ENCODE assay signal across 13 cellular contexts in the genomic region with DNA sequence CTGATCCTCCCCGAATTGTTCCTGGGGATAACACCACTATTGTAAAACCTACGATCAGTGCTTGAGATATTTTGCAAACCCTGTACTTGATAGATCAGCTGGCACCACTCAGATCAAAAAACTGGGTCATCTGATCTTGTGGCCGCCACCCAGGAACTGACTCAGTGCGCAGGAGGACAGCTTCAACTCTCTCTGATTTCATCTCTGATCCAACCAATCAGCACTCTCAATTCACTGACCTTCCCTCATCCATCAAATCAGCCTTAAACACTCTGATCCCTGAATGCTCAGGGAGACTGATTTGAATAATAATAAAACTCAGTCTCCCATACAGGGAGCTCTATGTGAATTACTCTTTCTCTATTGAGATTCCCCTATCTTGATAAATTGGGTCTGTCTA. TPM values are rescaled to one million over a fixed set of nuclear protein-coding genes. Genes with fewer than 3 reads are reported as not detected.
A peak's percentile ranks its signal among the peaks of the same experiment; 100 is the strongest.
DNase-seq lines count a peak whose midpoint lies in the region; ATAC-seq, FAIRE-seq and TF ChIP-seq lines count a peak whose summit lies in the region.
"Had no signal": no experiment of that assay in that cellular context is flagged by ENCODE, and none has a peak within 500 bp of the region (broad histone marks: within the 10 kb centered on the region; RNA-seq: fewer than 3 reads in every experiment).

No MANE protein-coding gene starts in this region.

- H3K36me3 ChIP-seq in left ventricle myocardium inferior: no peaks in the 10 kb centered on the region

- H3K4me3 ChIP-seq in AG04450 (ENCODE audit: low read depth, low read length): no peak overlapping the region
- no peak overlapping the region for H3K4me3 ChIP-seq in left ventricle myocardium inferior

- peak; percentile 10 for DNase-seq in AG04450 (ENCODE audit: low read depth, low spot score)
- peak; percentile 86 for DNase-seq in HCEC 1CT
- peak; percentile 26 to 39 for DNase-seq in activated CD4-positive, alpha-beta T cell treated with anti-CD3 and anti-CD28 coated beads, Interleukin-2, amount 50 U/mL, for 48 hours
- DNase-seq in foreskin melanocyte: peak; percentile 29
- DNase-seq in frontal cortex (ENCODE audit: low spot score in 2 of 2): no peak
- no peak for DNase-seq in NOMO-1 treated with DMSO at 0.1 percent for 48 hours (lab: John Stamatoyannopoulos, UW; ENCODE audit: unreplicated experiment)
- no peak for DNase-seq in left ventricle myocardium inferior
- DNase-seq: activated CD8-positive, alpha-beta memory T cell treated with anti-CD3 and anti-CD28 coated beads, Interleukin-2, amount 50 U/mL, for 48 hours; COR-L47; Karpas-422; naive thymus-derived CD4-positive, alpha-beta T cell had no signal

- peaks cover 10% of the 10 kb centered on the region for H3K4me1 ChIP-seq in left ventricle myocardium inferior

- no peak for ATAC-seq in HG03469 (IDR thresholded peaks at IDR 0.05; ENCODE audit: unreplicated experiment)
- ATAC-seq: naive thymus-derived CD4-positive, alpha-beta T cell had no signal

- POLR2A ChIA-PET in AG04450 (lab: Yijun Ruan, JAX): no interaction called here

- CTCF ChIA-PET in AG04450 (lab: Charles Lee): no interaction called here

- H3K27me3 ChIP-seq in AG04450 (ENCODE audit: control insufficient read depth, insufficient read depth, low read length): no peaks in the 10 kb centered on the region
- H3K27me3 ChIP-seq in left ventricle myocardium inferior (ENCODE audit: low read depth): no peaks in the 10 kb centered on the region

- TF ChIP-seq CTCF in AG04450 (IDR thresholded peaks at IDR 0.05; ENCODE audit: low read depth, low read length): no peak
- TF ChIP-seq CTCF in left ventricle myocardium inferior (IDR thresholded peaks at IDR 0.05; ENCODE audit: borderline replicate concordance): no peak

- H3K27ac ChIP-seq in AG04450 (ENCODE audit: low read depth, low read length) (no peak overlapping the region), left ventricle myocardium inferior (replicated peaks) (no peak overlapping the region)

- H3K9me3 ChIP-seq in AG04450 (ENCODE audit: control insufficient read depth, insufficient read depth, low read length): no peaks in the 10 kb centered on the region; the same call in 1 of the 2 replicates
- H3K9me3 ChIP-seq in left ventricle myocardium inferior (replicated peaks): no peaks in the 10 kb centered on the region

- intact Hi-C loops in left ventricle myocardium inferior (cut with micrococcal nuclease): no loop called here

- no peak for FAIRE-seq in frontal cortex (lab: Jason Lieb, UNC)
- FAIRE-seq: RCC 7860 had no signal

RNA-seq across cellular contexts. Expression of gene XPOT, which starts 4.2 kb away (rescaled TPM):
- 127 and 183 TPM in 2 replicates for polyA plus RNA-seq in AG04450 (2011; rRNA removed)
- polyA minus RNA-seq in AG04450 (2011; rRNA and poly(A)+ RNA removed): 68.1 and 123 TPM in 2 replicates
- total RNA-seq in frontal cortex: 53.8 TPM
- total RNA-seq in left ventricle myocardium inferior: 27.8 TPM

RNA-seq across cellular contexts. Expression of gene C12orf56, which starts 9.5 kb away (rescaled TPM):
- 0.22 and 0.29 TPM in 2 replicates for polyA plus RNA-seq in AG04450 (2011; rRNA removed)
- 0.04 and 0.14 TPM in 2 replicates for polyA minus RNA-seq in AG04450 (2011; rRNA and poly(A)+ RNA removed)
- total RNA-seq in frontal cortex (0.41 TPM), left ventricle myocardium inferior (not detected)
- polyA plus RNA-seq: naive thymus-derived CD4-positive, alpha-beta T cell had no signal

RNA-seq across cellular contexts. Expression of gene TBK1, which starts 51.9 kb away (rescaled TPM):
- 17.8 and 27.2 TPM in 2 replicates for polyA plus RNA-seq in AG04450 (2011; rRNA removed)
- polyA minus RNA-seq in AG04450 (2011; rRNA and poly(A)+ RNA removed): 8.2 and 17.5 TPM in 2 replicates
- 38.7 TPM for total RNA-seq in frontal cortex
- 11.5 TPM for total RNA-seq in left ventricle myocardium inferior

Comparison
In these comparisons a context has a peak if more than half of its experiments do, and no peak if none do; other contexts are left out.
1. DNase-seq: peak in AG04450 (single experiment), HCEC 1CT (single experiment), activated CD4-positive, alpha-beta T cell treated with anti-CD3 and anti-CD28 coated beads, Interleukin-2, amount 50 U/mL, for 48 hours (2 of 2) and foreskin melanocyte (single experiment); none in frontal cortex (0 of 2), NOMO-1 treated with DMSO at 0.1 percent for 48 hours (single experiment) and left ventricle myocardium inferior (single experiment).